Comparison of ENCODE assay signal across 23 cellular contexts in genomic region chr10:4586756-4587155, GRCh38.
DNase-seq lines count a peak whose midpoint lies in the region; ATAC-seq and TF ChIP-seq lines count a peak whose summit lies in the region.
"Had no signal": no experiment of that assay in that cellular context is flagged by ENCODE, and none has a peak within 500 bp of the region (broad histone marks: within the 10 kb centered on the region; RNA-seq: fewer than 3 reads in every experiment).

No MANE protein-coding gene starts in this region.

- ATAC-seq in GM21526 (IDR thresholded peaks at IDR 0.05; ENCODE audit: low FRiP score, unreplicated experiment) (no peak), gastrocnemius medialis (no peak)
- ATAC-seq: stimulated activated naive CD8-positive, alpha-beta T cell treated with anti-CD3 and anti-CD28 coated beads, Interleukin-15, amount 100 ng/mL, for 72 hours had no signal

- H3K27ac ChIP-seq in gastrocnemius medialis, result no peak overlapping the region
- H3K27ac ChIP-seq: left ventricle myocardium inferior, spleen had no signal

- no peaks in the 10 kb centered on the region for H3K4me1 ChIP-seq in gastrocnemius medialis
- H3K4me1 ChIP-seq: left ventricle myocardium inferior, spleen had no signal

- no peaks in the 10 kb centered on the region for H3K36me3 ChIP-seq in gastrocnemius medialis
- H3K36me3 ChIP-seq: left ventricle myocardium inferior, spleen had no signal

- TF ChIP-seq POLR2A in gastrocnemius medialis (IDR thresholded peaks at IDR 0.05), result no peak

- H3K9me3 Mint-ChIP-seq in nephron, result peaks cover 3% of the 10 kb centered on the region
- H3K9me3 Mint-ChIP-seq in activated T-helper 2 cell treated with anti-CD3 and anti-CD28 coated beads, Interferon-gamma antibody, Interleukin-2, Interleukin-4, amounts not matched to agents 10 μg/mL and 5 μg/mL and 100 μg/mL, durations not matched to agents 14 hours and 24 hours and 36 hours, result no peaks in the 10 kb centered on the region
- H3K9me3 Mint-ChIP-seq: activated naive CD8-positive, alpha-beta T cell treated with anti-CD3 and anti-CD28 coated beads for 36 hours; neural crest cell; stimulated activated naive CD8-positive, alpha-beta T cell treated with anti-CD3 and anti-CD28 coated beads, Interleukin-15, amount 100 ng/mL, for 72 hours had no signal

- in situ Hi-C loops in gastrocnemius medialis (cut with MboI; ENCODE audit: low sequenced_read_pairs in 4 of 4), result no loop called here

- H3K27ac Mint-ChIP-seq in nephron, result peak overlapping the region; percentile 74 to 85 (median 78)
- H3K27ac Mint-ChIP-seq in activated T-helper 2 cell treated with anti-CD3 and anti-CD28 coated beads, Interferon-gamma antibody, Interleukin-2, Interleukin-4, amounts not matched to agents 10 μg/mL and 5 μg/mL and 100 μg/mL, durations not matched to agents 14 hours and 24 hours and 36 hours, result no peak overlapping the region
- H3K27ac Mint-ChIP-seq: activated naive CD8-positive, alpha-beta T cell treated with anti-CD3 and anti-CD28 coated beads for 36 hours; stimulated activated naive CD8-positive, alpha-beta T cell treated with anti-CD3 and anti-CD28 coated beads, Interleukin-15, amount 100 ng/mL, for 72 hours had no signal

- H3K4me3 ChIP-seq in fibroblast of the aortic adventitia (ENCODE audit: low read depth, low read length), result no peak overlapping the region
- no peak overlapping the region for H3K4me3 ChIP-seq in gastrocnemius medialis
- H3K4me3 ChIP-seq: left ventricle myocardium inferior, spleen had no signal

- no peaks in the 10 kb centered on the region for H3K36me3 Mint-ChIP-seq in nephron (ENCODE audit: low read depth)
- H3K36me3 Mint-ChIP-seq in activated T-helper 2 cell treated with anti-CD3 and anti-CD28 coated beads, Interferon-gamma antibody, Interleukin-2, Interleukin-4, amounts not matched to agents 10 μg/mL and 5 μg/mL and 100 μg/mL, durations not matched to agents 14 hours and 24 hours and 36 hours (ENCODE audit: low read depth), result no peaks in the 10 kb centered on the region
- H3K36me3 Mint-ChIP-seq: activated naive CD8-positive, alpha-beta T cell treated with anti-CD3 and anti-CD28 coated beads for 36 hours had no signal

- no peaks in the 10 kb centered on the region for H3K9me3 ChIP-seq in gastrocnemius medialis
- H3K9me3 ChIP-seq: spleen had no signal

- H3K4me3 Mint-ChIP-seq in nephron, result no peak overlapping the region
- H3K4me3 Mint-ChIP-seq in activated T-helper 2 cell treated with anti-CD3 and anti-CD28 coated beads, Interferon-gamma antibody, Interleukin-2, Interleukin-4, amounts not matched to agents 10 μg/mL and 5 μg/mL and 100 μg/mL, durations not matched to agents 14 hours and 24 hours and 36 hours (ENCODE audit: low read depth), result no peak overlapping the region
- H3K4me3 Mint-ChIP-seq: activated naive CD8-positive, alpha-beta T cell treated with anti-CD3 and anti-CD28 coated beads for 36 hours; neural crest cell; stimulated activated naive CD8-positive, alpha-beta T cell treated with anti-CD3 and anti-CD28 coated beads, Interleukin-15, amount 100 ng/mL, for 72 hours had no signal

- no peaks in the 10 kb centered on the region for H3K27me3 Mint-ChIP-seq in nephron (ENCODE audit: low read depth)
- peaks cover 17% of the 10 kb centered on the region for H3K27me3 Mint-ChIP-seq in activated T-helper 2 cell treated with anti-CD3 and anti-CD28 coated beads, Interferon-gamma antibody, Interleukin-2, Interleukin-4, amounts not matched to agents 10 μg/mL and 5 μg/mL and 100 μg/mL, durations not matched to agents 14 hours and 24 hours and 36 hours (ENCODE audit: low read depth)

- TF ChIP-seq CTCF in fibroblast of the aortic adventitia (IDR thresholded peaks at IDR 0.05; ENCODE audit: insufficient read depth, low read length) (no peak), nephron (IDR thresholded peaks at IDR 0.05; ENCODE audit: unreplicated experiment in 3 of 3) (no peak), gastrocnemius medialis (IDR thresholded peaks at IDR 0.05 in 4 of 5, conservative IDR thresholded peaks at IDR 0.05 in 1 of 5) (no peak)

- peaks cover 12% of the 10 kb centered on the region for H3K4me1 Mint-ChIP-seq in nephron
- H3K4me1 Mint-ChIP-seq in activated T-helper 2 cell treated with anti-CD3 and anti-CD28 coated beads, Interferon-gamma antibody, Interleukin-2, Interleukin-4, amounts not matched to agents 10 μg/mL and 5 μg/mL and 100 μg/mL, durations not matched to agents 14 hours and 24 hours and 36 hours (ENCODE audit: low read depth), result no peaks in the 10 kb centered on the region
- H3K4me1 Mint-ChIP-seq: activated naive CD8-positive, alpha-beta T cell treated with anti-CD3 and anti-CD28 coated beads for 36 hours; neural crest cell; stimulated activated naive CD8-positive, alpha-beta T cell treated with anti-CD3 and anti-CD28 coated beads, Interleukin-15, amount 100 ng/mL, for 72 hours had no signal

- DNase-seq in EH (ENCODE audit: low read depth), result peak; percentile 51
- peak; percentile 30 for DNase-seq in amniotic epithelial cell (ENCODE audit: low read depth)
- peak; percentile 14 for DNase-seq in fibroblast of the aortic adventitia (ENCODE audit: low read depth)
- DNase-seq in NCI-H2107 (lab: John Stamatoyannopoulos, UW), result no peak
- DNase-seq in activated T-helper 2 cell treated with anti-CD3 and anti-CD28 coated beads, Interferon-gamma antibody, Interleukin-2, Interleukin-4, amounts not matched to agents 10 μg/mL and 5 μg/mL and 100 μg/mL, durations not matched to agents 14 hours and 24 hours and 36 hours (ENCODE audit: low spot score), result no peak
- no peak for DNase-seq in gastrocnemius medialis
- DNase-seq: activated CD4-positive, CD25-positive, alpha-beta regulatory T cell treated with anti-CD3 and anti-CD28 coated beads, Interleukin-2, amount 50 U/mL, for 72 hours; activated naive CD8-positive, alpha-beta T cell treated with anti-CD3 and anti-CD28 coated beads for 36 hours; AML-193; dermis blood vessel endothelial cell; DND-41; Kasumi-1; left ventricle myocardium inferior; NCI-H1105; NCI-H2081 treated with DMSO at 0.1 percent for 48 hours; NCI-H524; spleen; stimulated activated CD4-positive, alpha-beta T cell treated with anti-CD3 and anti-CD28 coated beads, Interleukin-4, amount 100 ng/mL, for 4 hours; stimulated activated naive CD8-positive, alpha-beta T cell treated with anti-CD3 and anti-CD28 coated beads, Interleukin-15, amount 100 ng/mL, for 72 hours; trophoblast cell had no signal

- H3K27me3 ChIP-seq in gastrocnemius medialis, result no peaks in the 10 kb centered on the region
- H3K27me3 ChIP-seq: spleen had no signal

- intact Hi-C loops in activated T-helper 2 cell treated with anti-CD3 and anti-CD28 coated beads, Interferon-gamma antibody, Interleukin-2, Interleukin-4, amounts not matched to agents 10 μg/mL and 5 μg/mL and 100 μg/mL, durations not matched to agents 14 hours and 24 hours and 36 hours (cut with micrococcal nuclease), result no loop called here
- intact Hi-C loops in gastrocnemius medialis (cut with DNase I; ENCODE audit: low total_unique reads), result no loop called here

Comparison
In these comparisons a context has a peak if more than half of its experiments do, and no peak if none do; other contexts are left out.
1. DNase-seq: peak in EH (single experiment), amniotic epithelial cell (single experiment) and fibroblast of the aortic adventitia (single experiment); none in NCI-H2107 (single experiment), activated T-helper 2 cell treated with anti-CD3 and anti-CD28 coated beads, Interferon-gamma antibody, Interleukin-2, Interleukin-4, amounts not matched to agents 10 μg/mL and 5 μg/mL and 100 μg/mL, durations not matched to agents 14 hours and 24 hours and 36 hours (single experiment) and gastrocnemius medialis (0 of 2).